1 cellular context compared by ENCODE assay signal in the genomic region with DNA sequence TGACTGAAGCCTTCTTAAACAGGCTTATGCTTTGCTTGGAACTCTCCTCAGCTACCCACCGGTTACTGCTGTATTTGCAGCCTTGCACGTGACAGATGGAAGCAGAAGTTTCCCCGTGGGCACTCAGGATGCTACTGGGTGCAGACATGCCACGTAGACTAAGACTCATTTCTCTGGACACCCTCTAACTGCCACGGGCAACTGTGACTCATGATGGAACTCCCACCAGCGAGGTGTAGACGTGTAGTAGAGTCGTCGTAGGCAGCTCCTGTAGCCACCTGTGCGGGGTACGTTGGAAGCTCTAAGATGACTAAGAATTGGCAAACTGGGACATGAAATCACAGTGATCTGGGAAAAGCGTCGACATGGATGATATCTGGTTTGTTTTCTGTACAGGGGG.
TF ChIP-seq lines count a peak whose summit lies in the region.

No MANE protein-coding gene starts in this region.

TF ChIP-seq in endothelial cell of umbilical vein, 7 proteins besides CTCF, POLR2A, EP300 and RAD21:
- TF ChIP-seq EZH2 (IDR thresholded peaks at IDR 0.05; ENCODE audit: borderline replicate concordance, low read depth, low read length, severe bottlenecking) (no peak), FOS (IDR thresholded peaks at IDR 0.05; ENCODE audit: borderline replicate concordance, insufficient read depth, low read length) (no peak), GATA2 (IDR thresholded peaks at IDR 0.05; ENCODE audit: insufficient read depth, insufficient read length, low read depth, low read length) (no peak), JUN (IDR thresholded peaks at IDR 0.05; ENCODE audit: borderline replicate concordance, insufficient read depth, insufficient read length, low read depth) (no peak), MYC (IDR thresholded peaks at IDR 0.05; ENCODE audit: low read depth, low read length) (no peak), MAX (IDR thresholded peaks at IDR 0.05; ENCODE audit: insufficient read depth, insufficient read length) (no peak), POLR2AphosphoS5 (IDR thresholded peaks at IDR 0.05; ENCODE audit: insufficient read depth, low read depth, low read length) (no peak)
